18 cellular contexts compared by ENCODE assay signal in genomic region chr12:65977384-65977783, GRCh38.
A peak's percentile ranks its signal among the peaks of the same experiment; 100 is the strongest.
DNase-seq lines count a peak whose midpoint lies in the region; ATAC-seq, FAIRE-seq and TF ChIP-seq lines count a peak whose summit lies in the region.
"Had no signal": no experiment of that assay in that cellular context is flagged by ENCODE, and none has a peak within 500 bp of the region (broad histone marks: within the 10 kb centered on the region; RNA-seq: fewer than 3 reads in every experiment).

No MANE protein-coding gene starts in this region.

- DNase-seq in A549 (ENCODE audit: low read depth in 1 of 2, low spot score in 1 of 2) (no peak), LHCN-M2 (ENCODE audit: low read depth) (peak; percentile 66), brain microvascular endothelial cell (no peak), fibroblast of gingiva (ENCODE audit: low read depth) (peak; percentile 49), NCI-H2196 (lab: John Stamatoyannopoulos, UW; ENCODE audit: unreplicated experiment) (no peak), NCI-H2029 (lab: John Stamatoyannopoulos, UW) (no peak), NCI-H2227 (lab: John Stamatoyannopoulos, UW; ENCODE audit: unreplicated experiment) (no peak)
- DNase-seq: Calu3; CD4-positive, alpha-beta memory T cell; DMS53; NCI-H1105; NCI-H1694 treated with DMSO at 0.1 percent for 48 hours; NCI-H446; SJCRH30 had no signal

- no peak overlapping the region for H3K27ac ChIP-seq in A549
- peak overlapping the region; percentile 34 for H3K27ac ChIP-seq in brain microvascular endothelial cell
- H3K27ac ChIP-seq: 22Rv1, SJCRH30 had no signal

- no peaks in the 10 kb centered on the region for H3K27me3 ChIP-seq in brain microvascular endothelial cell (replicated peaks)
- H3K27me3 ChIP-seq: SJCRH30 had no signal

- WGBS in A549 (ENCODE audit: missing lambda C conversion rate), result 34% methylated on average over 4 of the region's 4 CpGs

- no peak for TF ChIP-seq RAD21 in A549 (conservative IDR thresholded peaks at IDR 0.05 in 1 of 2, IDR thresholded peaks at IDR 0.05 in 1 of 2)

- FAIRE-seq in A549 (lab: Jason Lieb, UNC), result no peak
- FAIRE-seq: G401.6 had no signal

- CTCF ChIA-PET in A549 (lab: Yijun Ruan, JAX), result interaction anchor here (0.8 to 1.6 kb wide), 3 partner anchors 38 to 421 kb away, joined by 3 to 8 read pairs (median 3); no protein-coding TSS in a partner anchor

- H3K36me3 ChIP-seq in brain microvascular endothelial cell (replicated peaks), result no peaks in the 10 kb centered on the region
- H3K36me3 ChIP-seq: SJCRH30 had no signal

- POLR2A ChIA-PET in A549 (lab: Yijun Ruan, JAX), result no interaction called here

- peaks cover 5% of the 10 kb centered on the region; the same call in 1 of the 3 replicates for H3K9me3 ChIP-seq in A549

- no peak for TF ChIP-seq EP300 in A549 (IDR thresholded peaks at IDR 0.05)

- ATAC-seq in A549 (peak in 1 of 2 experiments; percentile 27; a peak in 1 of 6 replicates), HG03175 (IDR thresholded peaks at IDR 0.05; ENCODE audit: unreplicated experiment) (no peak)
- ATAC-seq: HCT116 had no signal

- TF ChIP-seq CTCF in A549 (IDR thresholded peaks at IDR 0.05) (no peak), brain microvascular endothelial cell (IDR thresholded peaks at IDR 0.05; ENCODE audit: low read depth, low read length, missing control alignments) (no peak)

- no peaks in the 10 kb centered on the region for H3K4me1 ChIP-seq in A549
- H3K4me1 ChIP-seq: SJCRH30 had no signal

- 0 out of 3 replicates have a peak overlapping the region, but pooled peaks have one; percentile 1 for H3K4me2 ChIP-seq in A549

- in situ Hi-C loops in brain microvascular endothelial cell (cut with HindIII; ENCODE audit: low pct_ligation_motif_present, low sequenced_read_pairs), result no loop called here

- TF ChIP-seq POLR2A in A549 (IDR thresholded peaks at IDR 0.05; ENCODE audit: low read length), result no peak

- no peak overlapping the region for H3K4me3 ChIP-seq in A549
- no peak overlapping the region for H3K4me3 ChIP-seq in brain microvascular endothelial cell (ENCODE audit: low read depth, low read length)
- H3K4me3 ChIP-seq: SJCRH30 had no signal

TF ChIP-seq in A549, 52 proteins besides CTCF, POLR2A, EP300 and RAD21:
- TF ChIP-seq KDM5A (IDR thresholded peaks at IDR 0.05) (no peak), CEBPB (IDR thresholded peaks at IDR 0.05) (no peak), ZFP36 (IDR thresholded peaks at IDR 0.05; ENCODE audit: borderline replicate concordance, partially characterized antibody) (no peak), BCL3 (IDR thresholded peaks at IDR 0.05) (no peak), HOXB5 (CRISPR knock-in tag; IDR thresholded peaks at IDR 0.05) (no peak), NPAS2 (CRISPR knock-in tag; IDR thresholded peaks at IDR 0.05; ENCODE audit: borderline replicate concordance) (no peak), RNF2 (IDR thresholded peaks at IDR 0.05; ENCODE audit: borderline replicate concordance, low read depth) (no peak), MAFK (IDR thresholded peaks at IDR 0.05; ENCODE audit: partially characterized antibody) (no peak), ZC3H11A (IDR thresholded peaks at IDR 0.05) (no peak), CBX8 (IDR thresholded peaks at IDR 0.05) (no peak), TFCP2L1 (CRISPR knock-in tag; IDR thresholded peaks at IDR 0.05) (no peak), TP53 (CRISPR knock-in tag; IDR thresholded peaks at IDR 0.05) (no peak), HDAC2 (IDR thresholded peaks at IDR 0.05) (no peak), EHMT2 (IDR thresholded peaks at IDR 0.05; ENCODE audit: low read depth) (no peak), JUN (IDR thresholded peaks at IDR 0.05) (no peak)
TF ChIP-seq in A549: peak in this region for 0.

Comparison
In these comparisons a context has a peak if more than half of its experiments do, and no peak if none do; other contexts are left out.
1. DNase-seq: peak in LHCN-M2 (single experiment) and fibroblast of gingiva (single experiment); none in A549 (0 of 2), brain microvascular endothelial cell (single experiment), NCI-H2196 (single experiment), NCI-H2029 (single experiment) and NCI-H2227 (single experiment).